Comparison of ENCODE assay signal across 9 cellular contexts in the genomic region with DNA sequence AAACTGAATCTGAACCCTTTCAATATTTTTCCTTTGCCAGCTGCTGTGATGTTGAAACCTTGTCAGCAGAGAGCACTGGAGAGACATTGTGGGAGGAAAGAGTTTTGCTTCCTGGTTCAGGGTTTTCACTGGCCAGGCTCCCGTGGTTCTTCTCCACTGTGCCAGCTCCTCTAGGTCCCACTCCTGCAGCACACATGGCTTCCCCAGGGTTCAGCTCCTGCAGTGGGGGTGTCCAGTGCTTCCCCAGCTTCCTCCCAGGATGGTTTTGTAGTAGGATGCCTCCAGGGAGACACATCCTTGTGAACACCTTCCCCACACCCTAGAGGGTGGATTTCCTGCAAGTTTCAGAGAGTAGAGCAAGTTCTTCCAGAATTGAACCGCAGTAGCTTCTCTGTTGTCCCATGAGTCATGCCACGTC. TPM values are rescaled to one million over a fixed set of nuclear protein-coding genes. Genes with fewer than 3 reads are reported as not detected.
A peak's percentile ranks its signal among the peaks of the same experiment; 100 is the strongest.
DNase-seq lines count a peak whose midpoint lies in the region; ATAC-seq, FAIRE-seq and TF ChIP-seq lines count a peak whose summit lies in the region.
"Had no signal": no experiment of that assay in that cellular context is flagged by ENCODE, and none has a peak within 500 bp of the region (broad histone marks: within the 10 kb centered on the region; RNA-seq: fewer than 3 reads in every experiment).

No MANE protein-coding gene starts in this region.

- H3K36me3 Mint-ChIP-seq in glutamatergic neuron (ENCODE audit: unreplicated experiment) = no peaks in the 10 kb centered on the region
- H3K36me3 Mint-ChIP-seq in activated CD4-positive, alpha-beta T cell treated with anti-CD3 and anti-CD28 coated beads, Interleukin-2, amount 10 ng/mL, durations not matched to agents 24 days and 14 days (ENCODE audit: low read depth) = no peaks in the 10 kb centered on the region

- DNase-seq in DND-41 (no peak), HTR-8/SVneo (ENCODE audit: insufficient read length, low spot score) (peak; percentile 27), SKM-1 (lab: John Stamatoyannopoulos, UW; ENCODE audit: unreplicated experiment) (peak; percentile 45), hepatocyte (ENCODE audit: low spot score) (peak; percentile 27), tibial nerve (ENCODE audit: low spot score in 2 of 2) (no peak), glutamatergic neuron (no peak), posterior cingulate gyrus (no peak)
- DNase-seq in activated CD4-positive, alpha-beta T cell treated with anti-CD3 and anti-CD28 coated beads, Interleukin-2, amount 10 ng/mL, durations not matched to agents 24 days and 14 days = no peak

- H4K20me1 ChIP-seq in DND-41 (ENCODE audit: insufficient read depth, low read length) (no peaks in the 10 kb centered on the region), hepatocyte (ENCODE audit: insufficient read depth, poor library complexity, severe bottlenecking) (no peaks in the 10 kb centered on the region)

- H3K36me3 ChIP-seq in DND-41 (ENCODE audit: insufficient read depth, low read length) = no peaks in the 10 kb centered on the region
- H3K36me3 ChIP-seq in hepatocyte (replicated peaks; ENCODE audit: insufficient read depth, low read depth) = no peaks in the 10 kb centered on the region
- H3K36me3 ChIP-seq in tibial nerve = no peaks in the 10 kb centered on the region

- H3K79me2 ChIP-seq in DND-41 (ENCODE audit: insufficient read depth, low read length) (no peaks in the 10 kb centered on the region), hepatocyte (no peaks in the 10 kb centered on the region)

- no peak for TF ChIP-seq POLR2A in tibial nerve (IDR thresholded peaks at IDR 0.05)

- no peaks in the 10 kb centered on the region for H3K27me3 ChIP-seq in DND-41 (ENCODE audit: insufficient read depth, low read length, poor library complexity)
- no peaks in the 10 kb centered on the region for H3K27me3 ChIP-seq in hepatocyte
- no peaks in the 10 kb centered on the region for H3K27me3 ChIP-seq in tibial nerve

- H3K9me3 Mint-ChIP-seq in glutamatergic neuron (ENCODE audit: unreplicated experiment) = no peaks in the 10 kb centered on the region
- H3K9me3 Mint-ChIP-seq in activated CD4-positive, alpha-beta T cell treated with anti-CD3 and anti-CD28 coated beads, Interleukin-2, amount 10 ng/mL, durations not matched to agents 24 days and 14 days = no peaks in the 10 kb centered on the region

- H3K9ac ChIP-seq in DND-41 (ENCODE audit: low read depth, low read length) = no peak overlapping the region

- no peak for TF ChIP-seq EP300 in tibial nerve (IDR thresholded peaks at IDR 0.05)

- H3K27me3 Mint-ChIP-seq in glutamatergic neuron (ENCODE audit: unreplicated experiment) = no peaks in the 10 kb centered on the region
- no peaks in the 10 kb centered on the region for H3K27me3 Mint-ChIP-seq in activated CD4-positive, alpha-beta T cell treated with anti-CD3 and anti-CD28 coated beads, Interleukin-2, amount 10 ng/mL, durations not matched to agents 24 days and 14 days

- peak; percentile 42 for TF ChIP-seq CTCF in DND-41 (IDR thresholded peaks at IDR 0.05; ENCODE audit: borderline replicate concordance, extremely low read depth, low read length, poor library complexity, severe bottlenecking)
- peak; percentile 44 for TF ChIP-seq CTCF in hepatocyte (IDR thresholded peaks at IDR 0.05; ENCODE audit: poor library complexity)
- peak in 1 of 5 experiments; percentile 16 for TF ChIP-seq CTCF in tibial nerve (IDR thresholded peaks at IDR 0.05)
- no peak for TF ChIP-seq CTCF in glutamatergic neuron (IDR thresholded peaks at IDR 0.05; ENCODE audit: partially characterized antibody, unreplicated experiment)

- no peak overlapping the region for H3K4me3 Mint-ChIP-seq in glutamatergic neuron (ENCODE audit: unreplicated experiment)
- H3K4me3 Mint-ChIP-seq in activated CD4-positive, alpha-beta T cell treated with anti-CD3 and anti-CD28 coated beads, Interleukin-2, amount 10 ng/mL, durations not matched to agents 24 days and 14 days = no peak overlapping the region

- H3K27ac ChIP-seq in DND-41 (ENCODE audit: low read length) = no peak overlapping the region
- H3K27ac ChIP-seq in hepatocyte = no peak overlapping the region
- no peak overlapping the region for H3K27ac ChIP-seq in tibial nerve

- no peak overlapping the region for H3K27ac Mint-ChIP-seq in glutamatergic neuron (ENCODE audit: unreplicated experiment)
- no peak overlapping the region for H3K27ac Mint-ChIP-seq in activated CD4-positive, alpha-beta T cell treated with anti-CD3 and anti-CD28 coated beads, Interleukin-2, amount 10 ng/mL, durations not matched to agents 24 days and 14 days

- FAIRE-seq in HTR-8/SVneo (lab: Jason Lieb, UNC) = no peak

- H3K4me3 ChIP-seq in DND-41 (ENCODE audit: low read depth in 1 of 2, low read length in 2 of 2) = no peak overlapping the region
- no peak overlapping the region for H3K4me3 ChIP-seq in hepatocyte
- no peak overlapping the region for H3K4me3 ChIP-seq in tibial nerve

- WGBS in hepatocyte (ENCODE audit: low lambda C conversion rate, missing lambda C conversion rate) = 54% methylated on average over 3 of the region's 3 CpGs
- WGBS in tibial nerve, 2 donors = 38 to 52% methylated on average over 3 of the region's 3 CpGs

- no peaks in the 10 kb centered on the region for H3K4me1 ChIP-seq in DND-41 (ENCODE audit: insufficient read depth, low read length)
- H3K4me1 ChIP-seq in hepatocyte (ENCODE audit: insufficient read depth) = no peaks in the 10 kb centered on the region
- no peaks in the 10 kb centered on the region for H3K4me1 ChIP-seq in tibial nerve

- ATAC-seq in DND-41 (ENCODE audit: insufficient read depth, low read depth) = no peak

- H3K9me2 ChIP-seq in hepatocyte (replicated peaks; ENCODE audit: insufficient read depth) = no peaks in the 10 kb centered on the region

- H3K4me2 ChIP-seq in DND-41 (ENCODE audit: insufficient read depth, low read length) = no peak overlapping the region
- no peak overlapping the region for H3K4me2 ChIP-seq in hepatocyte

- H2AFZ ChIP-seq in DND-41 (ENCODE audit: low read depth, low read length) (no peak overlapping the region), hepatocyte (peak overlapping the region; percentile 21)

- no peaks in the 10 kb centered on the region for H3K9me3 ChIP-seq in DND-41 (ENCODE audit: insufficient read depth, low read length, severe bottlenecking)
- H3K9me3 ChIP-seq in hepatocyte (ENCODE audit: low read depth) = no peaks in the 10 kb centered on the region
- peaks cover 0 to under 1% (median 0%) of the 10 kb centered on the region in 4 donors for H3K9me3 ChIP-seq in tibial nerve

- H3K4me1 Mint-ChIP-seq in glutamatergic neuron (ENCODE audit: low read depth, unreplicated experiment) = no peaks in the 10 kb centered on the region
- no peaks in the 10 kb centered on the region for H3K4me1 Mint-ChIP-seq in activated CD4-positive, alpha-beta T cell treated with anti-CD3 and anti-CD28 coated beads, Interleukin-2, amount 10 ng/mL, durations not matched to agents 24 days and 14 days

- intact Hi-C loops in activated CD4-positive, alpha-beta T cell treated with anti-CD3 and anti-CD28 coated beads, Interleukin-2, amount 10 ng/mL, durations not matched to agents 24 days and 14 days (cut with micrococcal nuclease) = no loop called here
- intact Hi-C loops in posterior cingulate gyrus (cut with DNase I) = loop anchor here (5.0 kb wide), 1 partner anchor 366 kb away; no protein-coding TSS in a partner anchor

RNA-seq across cellular contexts. Expression of gene SULT1C3, which starts 24.0 kb away (rescaled TPM):
- total RNA-seq in hepatocyte = 1.00 TPM in 1 of 2 replicates, not detected in the other
- not detected in 2 replicates for polyA plus RNA-seq in hepatocyte
- not detected for total RNA-seq in tibial nerve
- total RNA-seq in glutamatergic neuron (ENCODE audit: unreplicated experiment) = not detected
- total RNA-seq in activated CD4-positive, alpha-beta T cell treated with anti-CD3 and anti-CD28 coated beads, Interleukin-2, amount 10 ng/mL, durations not matched to agents 24 days and 14 days = not detected in 2 replicates
- total RNA-seq: urinary bladder had no signal
- polyA plus RNA-seq: urinary bladder had no signal

Comparison
In these comparisons a context has a peak if more than half of its experiments do, and no peak if none do; other contexts are left out.
1. DNase-seq: peak in HTR-8/SVneo (single experiment), SKM-1 (single experiment) and hepatocyte (single experiment); none in DND-41 (single experiment), tibial nerve (0 of 2), glutamatergic neuron (single experiment), activated CD4-positive, alpha-beta T cell treated with anti-CD3 and anti-CD28 coated beads, Interleukin-2, amount 10 ng/mL, durations not matched to agents 24 days and 14 days (single experiment) and posterior cingulate gyrus (0 of 10).